ENCODE assay signal across 10 cellular contexts in the genomic region with DNA sequence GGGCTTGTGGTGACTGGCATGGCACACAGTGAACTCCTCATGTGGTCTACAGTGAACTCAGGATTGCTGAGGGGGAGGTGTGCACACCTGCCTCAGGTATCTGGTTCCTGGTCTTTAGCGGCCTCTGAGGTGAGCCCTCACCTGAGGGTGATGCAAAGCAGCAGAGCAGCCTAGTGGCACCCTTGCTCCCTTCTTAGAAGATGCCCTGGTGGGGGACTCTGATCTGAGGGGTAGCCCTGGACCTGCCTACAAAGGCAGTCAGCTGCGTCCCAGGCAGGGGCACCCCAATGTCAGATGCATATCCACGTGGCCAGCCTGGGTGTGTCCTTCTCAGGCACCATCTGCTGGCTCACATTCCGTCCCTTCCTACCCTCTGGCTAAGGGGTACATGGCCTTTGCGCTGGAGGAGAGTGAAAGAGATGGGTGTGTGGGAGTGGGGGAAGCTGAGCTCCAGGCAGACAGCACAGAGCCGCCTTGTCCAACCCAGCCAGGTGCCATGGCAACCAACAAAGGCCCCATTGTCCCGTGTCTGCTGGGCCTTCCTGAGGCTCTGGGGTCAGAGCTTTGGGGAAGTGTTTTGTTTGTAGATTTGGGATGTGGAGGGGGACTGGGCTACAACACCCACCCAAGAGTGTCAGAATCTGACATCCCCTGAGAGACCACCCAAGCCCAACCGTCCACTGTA. TPM values are rescaled to one million over a fixed set of nuclear protein-coding genes. Genes with fewer than 3 reads are reported as not detected.
A peak's percentile ranks its signal among the peaks of the same experiment; 100 is the strongest.
DNase-seq lines count a peak whose midpoint lies in the region; ATAC-seq and TF ChIP-seq lines count a peak whose summit lies in the region.
"Had no signal": no experiment of that assay in that cellular context is flagged by ENCODE, and none has a peak within 500 bp of the region (broad histone marks: within the 10 kb centered on the region; RNA-seq: fewer than 3 reads in every experiment).

No MANE protein-coding gene starts in this region.

- H3K4me1 Mint-ChIP-seq in natural killer cell, result peaks cover 2 to 7% of the 10 kb centered on the region in 2 donors

- DNase-seq in COLO829 (ENCODE audit: low spot score), result peak; percentile 100
- DNase-seq in NCI-H2107 (lab: John Stamatoyannopoulos, UW), result peak; percentile 18
- DNase-seq in dorsolateral prefrontal cortex, result peak; percentile 32 to 95 (median 93)
- peak; percentile 18 for DNase-seq in mucosa of gallbladder (ENCODE audit: low spot score)
- no peak for DNase-seq in natural killer cell
- no peak for DNase-seq in GM20000 (ENCODE audit: low spot score)
- DNase-seq: GDM1, kidney glomerular epithelial cell had no signal

- no peaks in the 10 kb centered on the region for H3K27me3 ChIP-seq in dorsolateral prefrontal cortex

- H3K27ac ChIP-seq in dorsolateral prefrontal cortex, result peak overlapping the region; percentile 85 to 100 (median 96)

- intact Hi-C loops in dorsolateral prefrontal cortex (cut with DNase I), result no loop called here
- intact Hi-C loops in natural killer cell (cut with micrococcal nuclease), result no loop called here

- TF ChIP-seq POLR2A in GM18505 (IDR thresholded peaks at IDR 0.05; ENCODE audit: borderline replicate concordance, extremely low read depth, insufficient read depth, insufficient read length), result no peak

- H3K36me3 Mint-ChIP-seq in natural killer cell, result no peaks in the 10 kb centered on the region

- TF ChIP-seq CTCF in dorsolateral prefrontal cortex (IDR thresholded peaks at IDR 0.05 in 54 of 56, conservative IDR thresholded peaks at IDR 0.05 in 2 of 56; ENCODE audit: low read depth in 1 of 56, partially characterized antibody in 56 of 56) (peak in 2 of 56 donors; percentile 12 to 27), natural killer cell (IDR thresholded peaks at IDR 0.05) (no peak), GM20000 (IDR thresholded peaks at IDR 0.05; ENCODE audit: extremely low read depth, missing control alignments) (no peak)

- ATAC-seq in GM18505 (IDR thresholded peaks at IDR 0.05; ENCODE audit: unreplicated experiment) (no peak), GM19035 (IDR thresholded peaks at IDR 0.05; ENCODE audit: unreplicated experiment) (no peak), natural killer cell (no peak)

- H3K27ac Mint-ChIP-seq in natural killer cell, result no peak overlapping the region

- no peaks in the 10 kb centered on the region for H3K9me3 Mint-ChIP-seq in natural killer cell

- no peaks in the 10 kb centered on the region for H3K27me3 Mint-ChIP-seq in natural killer cell (ENCODE audit: low read depth in 2 of 2)

- H3K4me3 Mint-ChIP-seq in natural killer cell, result no peak overlapping the region

- peak overlapping the region in 33 of 59 donors; percentile 2 to 51 (median 25) for H3K4me3 ChIP-seq in dorsolateral prefrontal cortex

RNA-seq across cellular contexts. Expression of a gene that starts 5.8 kb away (rescaled TPM):
- 1,000 to 10,000 TPM in 25 of 120 experiments, 100 to 1,000 TPM in 95; 327 to 1,697 (median 734) TPM for total RNA-seq in dorsolateral prefrontal cortex
- 58.1 TPM for total RNA-seq in mucosa of gallbladder
- total RNA-seq in natural killer cell, result 1 to 10 TPM; 2.9 to 4.3 (median 3.9) TPM

RNA-seq across cellular contexts. Expression of a gene that starts 54.3 kb away (rescaled TPM):
- 100 to 1,000 TPM; 120 to 211 (median 149) TPM for total RNA-seq in dorsolateral prefrontal cortex
- total RNA-seq in mucosa of gallbladder, result 50.2 TPM
- 10 to 100 TPM; 27.4 to 39.8 (median 30.4) TPM for total RNA-seq in natural killer cell

Comparison
In these comparisons a context has a peak if more than half of its experiments do, and no peak if none do; other contexts are left out.
1. DNase-seq: peak in COLO829 (single experiment), NCI-H2107 (single experiment), dorsolateral prefrontal cortex (10 of 10) and mucosa of gallbladder (single experiment); none in natural killer cell (single experiment) and GM20000 (single experiment).
2. RNA of a gene that starts 5.8 kb away (total RNA-seq): 327 to 1,697 TPM in dorsolateral prefrontal cortex and 58.1 TPM in mucosa of gallbladder (single experiment); 2.9 to 4.3 TPM in natural killer cell; every median in the first group is over 10 times any median in the second.